Comparison of ENCODE assay signal across 8 cellular contexts in genomic region chr5:151239237-151239861, GRCh38. TPM values are rescaled to one million over a fixed set of nuclear protein-coding genes. Genes with fewer than 3 reads are reported as not detected.
DNase-seq lines count a peak whose midpoint lies in the region; ATAC-seq, FAIRE-seq and TF ChIP-seq lines count a peak whose summit lies in the region.

No MANE protein-coding gene starts in this region.

- H3K36me3 ChIP-seq in MG63 (no peaks in the 10 kb centered on the region), upper lobe of left lung (no peaks in the 10 kb centered on the region)
- H3K36me3 ChIP-seq in naive thymus-derived CD4-positive, alpha-beta T cell (ENCODE audit: control insufficient read depth in 2 of 3, insufficient read depth in 3 of 3, low read length in 3 of 3) = no peaks in the 10 kb centered on the region

- no peaks in the 10 kb centered on the region for H3K36me3 Mint-ChIP-seq in activated B cell treated with CpG ODN at 0.5 μM for 24 hours (ENCODE audit: low read depth)
- H3K36me3 Mint-ChIP-seq in naive thymus-derived CD4-positive, alpha-beta T cell = peaks cover 0 to 6% (median 0%) of the 10 kb centered on the region in 5 donors

- TF ChIP-seq POLR2A in erythroblast (IDR thresholded peaks at IDR 0.05; ENCODE audit: low read length) = no peak
- TF ChIP-seq POLR2A in upper lobe of left lung (IDR thresholded peaks at IDR 0.05) = no peak

- H3K27me3 Mint-ChIP-seq in activated B cell treated with CpG ODN at 0.5 μM for 24 hours = no peaks in the 10 kb centered on the region
- no peaks in the 10 kb centered on the region for H3K27me3 Mint-ChIP-seq in naive thymus-derived CD4-positive, alpha-beta T cell

- peak; percentile 60 for ATAC-seq in activated B cell treated with CpG ODN at 0.5 μM for 24 hours (ENCODE audit: low read depth)
- peak; percentile 77 for ATAC-seq in naive thymus-derived CD4-positive, alpha-beta T cell
- peak; percentile 87 to 93 for ATAC-seq in upper lobe of left lung (ENCODE audit: low FRiP score in 2 of 2)

- no peak for TF ChIP-seq EP300 in upper lobe of left lung (IDR thresholded peaks at IDR 0.05)

- peaks cover 95% of the 10 kb centered on the region for H3K4me1 Mint-ChIP-seq in activated B cell treated with CpG ODN at 0.5 μM for 24 hours
- peaks cover 8 to 42% (median 21%) of the 10 kb centered on the region in 7 donors for H3K4me1 Mint-ChIP-seq in naive thymus-derived CD4-positive, alpha-beta T cell

- POLR2A ChIA-PET in activated B cell treated with CpG ODN at 0.5 μM for 24 hours (lab: Charles Lee) = interaction anchor here (1.0 to 7.4 kb wide), 19 partner anchors 13 to 180 kb away, joined by 3 to 104 read pairs (median 5); partner anchors contain the start of genes CCDC69 and GM2A
- POLR2A ChIA-PET in naive thymus-derived CD4-positive, alpha-beta T cell (lab: Charles Lee) = interaction anchor here (0.7 to 3.3 kb wide), 6 partner anchors 11 to 94 kb away, joined by 3 to 12 read pairs (median 6); partner anchors contain the start of gene CCDC69

- intact Hi-C loops in activated B cell treated with CpG ODN at 0.5 μM for 24 hours (cut with micrococcal nuclease) = loop anchor here (1.0 to 2.0 kb wide), 7 partner anchors 13 to 439 kb away; no protein-coding TSS in a partner anchor
- intact Hi-C loops in naive thymus-derived CD4-positive, alpha-beta T cell (cut with micrococcal nuclease) = loop anchor here (1.0 to 5.0 kb wide), 6 partner anchors 14 to 113 kb away; no protein-coding TSS in a partner anchor

- TF ChIP-seq CTCF in activated B cell treated with CpG ODN at 0.5 μM for 24 hours (IDR thresholded peaks at IDR 0.05) (peak; percentile 85), upper lobe of left lung (IDR thresholded peaks at IDR 0.05) (peak; percentile 54 to 93 (median 68))

- peak; percentile 26 for FAIRE-seq in GM19239 (lab: Jason Lieb, UNC)

- H3K27ac ChIP-seq in naive thymus-derived CD4-positive, alpha-beta T cell (ENCODE audit: low read depth, low read length) = no peak overlapping the region
- H3K27ac ChIP-seq in upper lobe of left lung = no peak overlapping the region

- H3K4me3 ChIP-seq in MG63 (no peak overlapping the region), upper lobe of left lung (no peak overlapping the region)
- no peak overlapping the region for H3K4me3 ChIP-seq in naive thymus-derived CD4-positive, alpha-beta T cell (ENCODE audit: low read length)

- peak overlapping the region; percentile 72 for H3K27ac Mint-ChIP-seq in activated B cell treated with CpG ODN at 0.5 μM for 24 hours
- peak overlapping the region in 2 of 9 donors; percentile 68 to 78 for H3K27ac Mint-ChIP-seq in naive thymus-derived CD4-positive, alpha-beta T cell

- peak overlapping the region; percentile 77 for H3K4me3 Mint-ChIP-seq in activated B cell treated with CpG ODN at 0.5 μM for 24 hours
- peak overlapping the region in 1 of 10 donors; percentile 60 for H3K4me3 Mint-ChIP-seq in naive thymus-derived CD4-positive, alpha-beta T cell

- H3K9me3 Mint-ChIP-seq in activated B cell treated with CpG ODN at 0.5 μM for 24 hours = no peaks in the 10 kb centered on the region
- H3K9me3 Mint-ChIP-seq in naive thymus-derived CD4-positive, alpha-beta T cell = no peaks in the 10 kb centered on the region

- H3K27me3 ChIP-seq in MG63 = no peaks in the 10 kb centered on the region; the same call in 1 of the 2 replicates
- no peaks in the 10 kb centered on the region for H3K27me3 ChIP-seq in naive thymus-derived CD4-positive, alpha-beta T cell (ENCODE audit: control insufficient read depth in 2 of 2, insufficient read depth in 2 of 2, low read length in 2 of 2)
- no peaks in the 10 kb centered on the region for H3K27me3 ChIP-seq in upper lobe of left lung

- CTCF ChIA-PET in activated B cell treated with CpG ODN at 0.5 μM for 24 hours (lab: Charles Lee) = interaction anchor here (0.6 to 6.8 kb wide), 35 partner anchors 10 to 439 kb away, joined by 3 to 122 read pairs (median 6); partner anchors contain the start of genes CCDC69 and GM2A
- CTCF ChIA-PET in naive thymus-derived CD4-positive, alpha-beta T cell (lab: Charles Lee) = interaction anchor here (0.7 to 3.2 kb wide), 13 partner anchors 10 to 118 kb away, joined by 3 to 15 read pairs (median 4); partner anchors contain the start of gene GM2A

- H3K9me3 ChIP-seq in MG63 (no peaks in the 10 kb centered on the region), upper lobe of left lung (no peaks in the 10 kb centered on the region)
- H3K9me3 ChIP-seq in naive thymus-derived CD4-positive, alpha-beta T cell (ENCODE audit: control insufficient read depth in 2 of 3, low read length in 3 of 3) = no peaks in the 10 kb centered on the region

- H3K4me1 ChIP-seq in naive thymus-derived CD4-positive, alpha-beta T cell (ENCODE audit: control insufficient read depth in 2 of 2, insufficient read depth in 2 of 2, low read length in 2 of 2) = peaks cover 5 to 15% of the 10 kb centered on the region in 2 donors
- peaks cover 13 to 20% (median 16%) of the 10 kb centered on the region in 4 donors for H3K4me1 ChIP-seq in upper lobe of left lung

- WGBS in upper lobe of left lung, 2 donors = 63 to 74% methylated on average over 16 to 17 of the region's 17 CpGs

- DNase-seq in D341Med (ENCODE audit: low spot score) (peak; percentile 78), GM19239 (ENCODE audit: insufficient read length, low spot score) (no peak), MG63 (peak; percentile 55), activated B cell treated with CpG ODN at 0.5 μM for 24 hours (peak; percentile 58), erythroblast (lab: John Stamatoyannopoulos, UW) (peak; percentile 67 to 80), upper lobe of left lung (peak; percentile 57 to 75), DMS79 (lab: John Stamatoyannopoulos, UW) (no peak)
- DNase-seq in naive thymus-derived CD4-positive, alpha-beta T cell = peak in 5 of 9 donors; percentile 44 to 60 (median 49)

RNA-seq across cellular contexts. Expression of gene GM2A, which starts 13.6 kb away (rescaled TPM):
- total RNA-seq in MG63 (2014; rRNA removed; shearing (Covaris generic); ENCODE audit: low replicate concordance) = 12.9 and 15.7 TPM in 2 replicates
- total RNA-seq in activated B cell treated with CpG ODN at 0.5 μM for 24 hours = 51.3 and 53.1 TPM in 2 replicates
- 10 to 100 TPM; 11.1 to 45.6 (median 16.9) TPM for total RNA-seq in naive thymus-derived CD4-positive, alpha-beta T cell
- 1 to 10 TPM; 5.0 to 5.4 TPM for polyA plus RNA-seq in naive thymus-derived CD4-positive, alpha-beta T cell
- 100 to 1,000 TPM in 1 of 6 donors, 10 to 100 TPM in 5; 27.2 to 129 (median 59.0) TPM for total RNA-seq in upper lobe of left lung

RNA-seq across cellular contexts. Expression of gene CCDC69, which starts 15.5 kb away (rescaled TPM):
- total RNA-seq in MG63 (2014; rRNA removed; shearing (Covaris generic); ENCODE audit: low replicate concordance) = 0.27 and 0.40 TPM in 2 replicates
- total RNA-seq in activated B cell treated with CpG ODN at 0.5 μM for 24 hours = 98.9 and 109 TPM in 2 replicates
- total RNA-seq in naive thymus-derived CD4-positive, alpha-beta T cell = 100 to 1,000 TPM in 1 of 5 experiments, 10 to 100 TPM in 4; 63.6 to 104 (median 94.1) TPM
- polyA plus RNA-seq in naive thymus-derived CD4-positive, alpha-beta T cell = 100 to 1,000 TPM in 1 of 2 donors, 10 to 100 TPM in 1; 70.4 to 112 TPM
- 100 to 1,000 TPM in 3 of 6 donors, 10 to 100 TPM in 3; 61.0 to 119 (median 92.6) TPM for total RNA-seq in upper lobe of left lung

Comparison
In these comparisons a context has a peak if more than half of its experiments do, and no peak if none do; other contexts are left out.
1. DNase-seq: peak in D341Med (single experiment), MG63 (single experiment), activated B cell treated with CpG ODN at 0.5 μM for 24 hours (single experiment), erythroblast (2 of 2), naive thymus-derived CD4-positive, alpha-beta T cell (5 of 9) and upper lobe of left lung (2 of 2); none in GM19239 (single experiment) and DMS79 (single experiment).
2. RNA of gene CCDC69, which starts 15.5 kb away (total RNA-seq): 98.9 to 109 TPM in activated B cell treated with CpG ODN at 0.5 μM for 24 hours, 61.0 to 119 TPM in upper lobe of left lung and 63.6 to 104 TPM in naive thymus-derived CD4-positive, alpha-beta T cell; 0.27 to 0.40 TPM in MG63; every median in the first group is over 10 times any median in the second.
3. Peak in every context shown above with its lines, with median percentiles within 50 percentile points of each other: ATAC-seq.